In genomic region chr1:113946112-113946511, GRCh38 we compare ENCODE assay signal across 13 cellular contexts. TPM values are rescaled to one million over a fixed set of nuclear protein-coding genes. Genes with fewer than 3 reads are reported as not detected.
A peak's percentile ranks its signal among the peaks of the same experiment; 100 is the strongest.
DNase-seq lines count a peak whose midpoint lies in the region; ATAC-seq and TF ChIP-seq lines count a peak whose summit lies in the region.
"Had no signal": no experiment of that assay in that cellular context is flagged by ENCODE, and none has a peak within 500 bp of the region (broad histone marks: within the 10 kb centered on the region; RNA-seq: fewer than 3 reads in every experiment).

No MANE protein-coding gene starts in this region.

- H3K4me2 ChIP-seq in IMR-90 (ENCODE audit: low read depth, low read length): peak overlapping the region; percentile 30; the same call in 1 of the 2 replicates

- intact Hi-C loops in CD4-positive, alpha-beta memory T cell (cut with micrococcal nuclease): no loop called here
- intact Hi-C loops in IMR-90 (cut with micrococcal nuclease): loop anchor here (5.0 kb wide), 1 partner anchor 109 kb away; no protein-coding TSS in a partner anchor
- intact Hi-C loops in activated CD8-positive, alpha-beta T cell treated with anti-CD3 and anti-CD28 coated beads for 36 hours (cut with micrococcal nuclease): loop anchor here (2.0 kb wide), 1 partner anchor 13 kb away; no protein-coding TSS in a partner anchor
- intact Hi-C loops in dorsolateral prefrontal cortex (cut with DNase I): no loop called here

- no peak overlapping the region for H3K18ac ChIP-seq in IMR-90 (ENCODE audit: low read depth, low read length)

- peaks cover 3% of the 10 kb centered on the region; the same call in 1 of the 2 replicates for H3K9me1 ChIP-seq in IMR-90 (ENCODE audit: insufficient read depth, low read length)

- BruUV-seq in IMR-90 (replicated peaks; lab: Mats Ljungman, UMichigan): no TSS peak

- dilution Hi-C loops in IMR-90 (cut with HindIII; ENCODE audit: low sequenced_read_pairs, unreplicated experiment): no loop called here

- in situ Hi-C loops in IMR-90 (cut with MboI; ENCODE audit: low sequenced_read_pairs): no loop called here

- POLR2A ChIA-PET in CD4-positive, alpha-beta memory T cell (lab: Charles Lee; ENCODE audit: partially characterized antibody): interaction anchor here (0.8 to 4.2 kb wide), 6 partner anchors 9 to 395 kb away, joined by 3 to 120 read pairs (median 6); partner anchors contain the start of genes AP4B1, DCLRE1B, HIPK1 and RSBN1
- POLR2A ChIA-PET in IMR-90 (lab: Charles Lee; ENCODE audit: unreplicated experiment): no interaction called here
- POLR2A ChIA-PET in activated CD8-positive, alpha-beta T cell treated with anti-CD3 and anti-CD28 coated beads for 36 hours (lab: Charles Lee): interaction anchor here (5.2 kb wide), 1 partner anchor 15 kb away, joined by 60 read pairs; the partner anchor contains the start of gene HIPK1

- no peak overlapping the region for H3K14ac ChIP-seq in IMR-90 (replicated peaks; ENCODE audit: low read depth, low read length)

- no peak overlapping the region for H3K23ac ChIP-seq in IMR-90 (ENCODE audit: low read depth, low read length)

- no peak overlapping the region for H2AK9ac ChIP-seq in IMR-90 (replicated peaks; ENCODE audit: low read depth, low read length, poor library complexity)

- H3K4me1 Mint-ChIP-seq in CD4-positive, alpha-beta memory T cell: peaks cover 48 to 85% (median 63%) of the 10 kb centered on the region in 4 donors
- peaks cover 73% of the 10 kb centered on the region for H3K4me1 Mint-ChIP-seq in activated CD8-positive, alpha-beta T cell treated with anti-CD3 and anti-CD28 coated beads for 36 hours (ENCODE audit: low read depth)
- H3K4me1 Mint-ChIP-seq in mesothelial cell of epicardium: peaks cover 26% of the 10 kb centered on the region
- H3K4me1 Mint-ChIP-seq in stimulated activated naive B cell treated with anti-CD40 and anti-IgM and Interleukin-4, amounts not matched to agents 10 μg/mL and 1 μg/mL and 100 μg/mL, for 72 hours: peaks cover 14 to 28% of the 10 kb centered on the region in 2 donors

- H2AK5ac ChIP-seq in IMR-90 (ENCODE audit: low read depth, low read length): no peak overlapping the region

- no peak for TF ChIP-seq RAD21 in IMR-90 (IDR thresholded peaks at IDR 0.05; ENCODE audit: low read length)

- H2AFZ ChIP-seq in IMR-90 (replicated peaks; ENCODE audit: low read length, poor library complexity): no peak overlapping the region

- no peaks in the 10 kb centered on the region for H3K27me3 Mint-ChIP-seq in CD4-positive, alpha-beta memory T cell
- H3K27me3 Mint-ChIP-seq in activated CD8-positive, alpha-beta T cell treated with anti-CD3 and anti-CD28 coated beads for 36 hours: no peaks in the 10 kb centered on the region
- no peaks in the 10 kb centered on the region for H3K27me3 Mint-ChIP-seq in mesothelial cell of epicardium (ENCODE audit: low read depth)
- no peaks in the 10 kb centered on the region for H3K27me3 Mint-ChIP-seq in stimulated activated naive B cell treated with anti-CD40 and anti-IgM and Interleukin-4, amounts not matched to agents 10 μg/mL and 1 μg/mL and 100 μg/mL, for 72 hours

- no peak for TF ChIP-seq POLR2A in IMR-90 (IDR thresholded peaks at IDR 0.05; ENCODE audit: low read depth, low read length)

- peaks cover 23 to 42% of the 10 kb centered on the region in 2 donors for H3K36me3 Mint-ChIP-seq in CD4-positive, alpha-beta memory T cell
- peaks cover 46% of the 10 kb centered on the region for H3K36me3 Mint-ChIP-seq in activated CD8-positive, alpha-beta T cell treated with anti-CD3 and anti-CD28 coated beads for 36 hours (ENCODE audit: low read depth)
- H3K36me3 Mint-ChIP-seq in mesothelial cell of epicardium: peaks cover 23% of the 10 kb centered on the region
- peaks cover 29 to 32% of the 10 kb centered on the region in 2 donors for H3K36me3 Mint-ChIP-seq in stimulated activated naive B cell treated with anti-CD40 and anti-IgM and Interleukin-4, amounts not matched to agents 10 μg/mL and 1 μg/mL and 100 μg/mL, for 72 hours

- H3K4me3 Mint-ChIP-seq in CD4-positive, alpha-beta memory T cell: peak overlapping the region; percentile 16 to 86 (median 80)
- H3K4me3 Mint-ChIP-seq in activated CD8-positive, alpha-beta T cell treated with anti-CD3 and anti-CD28 coated beads for 36 hours: no peak overlapping the region
- H3K4me3 Mint-ChIP-seq in mesothelial cell of epicardium: no peak overlapping the region
- no peak overlapping the region for H3K4me3 Mint-ChIP-seq in stimulated activated naive B cell treated with anti-CD40 and anti-IgM and Interleukin-4, amounts not matched to agents 10 μg/mL and 1 μg/mL and 100 μg/mL, for 72 hours

- H3K27ac Mint-ChIP-seq in CD4-positive, alpha-beta memory T cell: peak overlapping the region; percentile 83 to 95 (median 94)
- peak overlapping the region; percentile 88 for H3K27ac Mint-ChIP-seq in activated CD8-positive, alpha-beta T cell treated with anti-CD3 and anti-CD28 coated beads for 36 hours
- H3K27ac Mint-ChIP-seq in mesothelial cell of epicardium: peak overlapping the region; percentile 47
- H3K27ac Mint-ChIP-seq in stimulated activated naive B cell treated with anti-CD40 and anti-IgM and Interleukin-4, amounts not matched to agents 10 μg/mL and 1 μg/mL and 100 μg/mL, for 72 hours: no peak overlapping the region

- no peak overlapping the region for H4K5ac ChIP-seq in IMR-90 (ENCODE audit: low read depth, low read length)

- H3K9me3 ChIP-seq in CD4-positive, alpha-beta memory T cell (ENCODE audit: control insufficient read depth in 1 of 2, low read length in 2 of 2): no peaks in the 10 kb centered on the region
- no peaks in the 10 kb centered on the region for H3K9me3 ChIP-seq in IMR-90 (ENCODE audit: control insufficient read depth, insufficient read depth, low read length)
- H3K9me3 ChIP-seq: esophagus squamous epithelium had no signal

- H2BK15ac ChIP-seq in IMR-90 (ENCODE audit: low read depth, low read length): no peak overlapping the region

- no peak overlapping the region for H4K91ac ChIP-seq in IMR-90 (ENCODE audit: insufficient read depth, low read depth, low read length)

- H3K36me3 ChIP-seq in CD4-positive, alpha-beta memory T cell (ENCODE audit: insufficient read depth, low read length): peaks cover 6% of the 10 kb centered on the region
- peaks cover 9% of the 10 kb centered on the region for H3K36me3 ChIP-seq in IMR-90 (ENCODE audit: control insufficient read depth, insufficient read depth, low read length)

- H4K20me1 ChIP-seq in IMR-90 (ENCODE audit: insufficient read depth, low read length): peaks cover 14% of the 10 kb centered on the region; the same call in 1 of the 2 replicates

- DNase-seq in CD4-positive, alpha-beta memory T cell: no peak
- no peak for DNase-seq in IMR-90
- no peak for DNase-seq in activated CD8-positive, alpha-beta T cell treated with anti-CD3 and anti-CD28 coated beads for 36 hours
- no peak for DNase-seq in mesothelial cell of epicardium (ENCODE audit: low spot score in 2 of 2, unreplicated experiment in 2 of 2)
- DNase-seq in stimulated activated naive B cell treated with anti-CD40 and anti-IgM and Interleukin-4, amounts not matched to agents 10 μg/mL and 1 μg/mL and 100 μg/mL, for 72 hours: no peak
- DNase-seq in DMS79 treated with DMSO at 0.1 percent for 48 hours (lab: John Stamatoyannopoulos, UW): no peak
- DNase-seq in SW 1271 (lab: John Stamatoyannopoulos, UW): no peak
- no peak for DNase-seq in dorsolateral prefrontal cortex
- DNase-seq: C1 segment of cervical spinal cord, cortex of kidney, esophagus squamous epithelium, NCI-H1105, SIG-M5 had no signal

- CTCF ChIA-PET in CD4-positive, alpha-beta memory T cell (lab: Charles Lee; ENCODE audit: partially characterized antibody): interaction anchor here (0.7 to 6.1 kb wide), 10 partner anchors 8 to 179 kb away, joined by 3 to 98 read pairs (median 6); partner anchors contain the start of genes AP4B1, DCLRE1B, HIPK1 and RSBN1
- CTCF ChIA-PET in IMR-90 (lab: Yijun Ruan, JAX): no interaction called here
- CTCF ChIA-PET in activated CD8-positive, alpha-beta T cell treated with anti-CD3 and anti-CD28 coated beads for 36 hours (lab: Charles Lee): interaction anchor here (1.1 to 7.6 kb wide), 7 partner anchors 7 to 400 kb away, joined by 4 to 57 read pairs (median 6); partner anchors contain the start of gene HIPK1

- H3K27ac ChIP-seq in CD4-positive, alpha-beta memory T cell (ENCODE audit: low read depth, low read length): peak overlapping the region; percentile 27
- no peak overlapping the region for H3K27ac ChIP-seq in IMR-90 (ENCODE audit: insufficient read depth, low read length)
- no peak overlapping the region for H3K27ac ChIP-seq in dorsolateral prefrontal cortex

- no CpG with 5 or more reads among the region's 1 CpG for WGBS in IMR-90 (ENCODE audit: extremely low coverage in 2 of 2, insufficient read length in 1 of 2), 2 experiments

- no peak for ATAC-seq in IMR-90 (ENCODE audit: low read depth)
- no peak for ATAC-seq in activated CD8-positive, alpha-beta T cell treated with anti-CD3 and anti-CD28 coated beads for 36 hours
- ATAC-seq in stimulated activated naive B cell treated with anti-CD40 and anti-IgM and Interleukin-4, amounts not matched to agents 10 μg/mL and 1 μg/mL and 100 μg/mL, for 72 hours (replicated peaks): no peak

- no peak overlapping the region for H2BK20ac ChIP-seq in IMR-90 (ENCODE audit: low read depth, low read length)

- no peak overlapping the region for H4K8ac ChIP-seq in IMR-90 (ENCODE audit: low read depth in 2 of 2, low read length in 2 of 2)

- TF ChIP-seq CTCF in IMR-90 (conservative IDR thresholded peaks at IDR 0.05; ENCODE audit: low read depth, low read length) (no peak), mesothelial cell of epicardium (IDR thresholded peaks at IDR 0.05; ENCODE audit: unreplicated experiment) (no peak), dorsolateral prefrontal cortex (IDR thresholded peaks at IDR 0.05 in 54 of 56, conservative IDR thresholded peaks at IDR 0.05 in 2 of 56; ENCODE audit: low read depth in 1 of 56, partially characterized antibody in 56 of 56) (no peak)
- no peak for TF ChIP-seq CTCF in activated CD8-positive, alpha-beta T cell treated with anti-CD3 and anti-CD28 coated beads for 36 hours (IDR thresholded peaks at IDR 0.05)

- H3K27me3 ChIP-seq in CD4-positive, alpha-beta memory T cell (ENCODE audit: insufficient read depth, low read length): no peaks in the 10 kb centered on the region
- H3K27me3 ChIP-seq in IMR-90 (ENCODE audit: control insufficient read depth, insufficient read depth, low read length) (no peaks in the 10 kb centered on the region), dorsolateral prefrontal cortex (no peaks in the 10 kb centered on the region)
- H3K27me3 ChIP-seq: esophagus squamous epithelium had no signal

- no peak overlapping the region for H3K9ac ChIP-seq in IMR-90 (ENCODE audit: low read depth, low read length)

- H3K4me1 ChIP-seq in CD4-positive, alpha-beta memory T cell (ENCODE audit: insufficient read depth, low read length): peaks cover 85% of the 10 kb centered on the region
- peaks cover 7% of the 10 kb centered on the region for H3K4me1 ChIP-seq in IMR-90 (ENCODE audit: control insufficient read depth, insufficient read depth, low read length)

- H3K4me3 ChIP-seq in CD4-positive, alpha-beta memory T cell (ENCODE audit: low read length in 2 of 2): no peak overlapping the region
- H3K4me3 ChIP-seq in IMR-90 (ENCODE audit: insufficient read depth, low read depth, low read length): no peak overlapping the region
- no peak overlapping the region for H3K4me3 ChIP-seq in dorsolateral prefrontal cortex
- H3K4me3 ChIP-seq: esophagus squamous epithelium had no signal

- no peak overlapping the region for H2BK5ac ChIP-seq in IMR-90 (ENCODE audit: low read depth, low read length, poor library complexity, severe bottlenecking)

- no peak overlapping the region for H3K56ac ChIP-seq in IMR-90 (ENCODE audit: extremely low read depth, insufficient read depth, low read length)

- H2BK120ac ChIP-seq in IMR-90 (ENCODE audit: low read depth, low read length): no peak overlapping the region

- no peaks in the 10 kb centered on the region for H3K9me3 Mint-ChIP-seq in CD4-positive, alpha-beta memory T cell
- no peaks in the 10 kb centered on the region for H3K9me3 Mint-ChIP-seq in activated CD8-positive, alpha-beta T cell treated with anti-CD3 and anti-CD28 coated beads for 36 hours
- peaks cover 7% of the 10 kb centered on the region for H3K9me3 Mint-ChIP-seq in mesothelial cell of epicardium
- H3K9me3 Mint-ChIP-seq in stimulated activated naive B cell treated with anti-CD40 and anti-IgM and Interleukin-4, amounts not matched to agents 10 μg/mL and 1 μg/mL and 100 μg/mL, for 72 hours: no peaks in the 10 kb centered on the region

- H3K79me1 ChIP-seq in IMR-90 (ENCODE audit: low read depth in 1 of 2, low read length in 2 of 2): peaks cover 31 to 49% of the 10 kb centered on the region in 2 experiments

- no peak overlapping the region for H3K4ac ChIP-seq in IMR-90 (ENCODE audit: low read depth, low read length)

RNA-seq across cellular contexts. Expression of gene HIPK1, which starts 17.0 kb away (rescaled TPM):
- 100 to 1,000 TPM; 107 to 110 TPM for total RNA-seq in CD4-positive, alpha-beta memory T cell
- 10 to 100 TPM in 1 of 2 donors, 1 to 10 TPM in 1; 4.4 to 17.1 TPM for polyA plus RNA-seq in CD4-positive, alpha-beta memory T cell
- 25.3 and 33.9 TPM in 2 replicates for total RNA-seq in IMR-90 (2012; rRNA removed)
- 15.1 and 15.3 TPM in 2 replicates for polyA plus RNA-seq in IMR-90 (2012; rRNA removed)
- 3.0 and 9.2 TPM in 2 replicates for polyA plus RNA-seq in IMR-90 (2012; cell fraction: cytosol; rRNA removed)
- polyA plus RNA-seq in IMR-90 (2012; cell fraction: nucleus; rRNA removed; ENCODE audit: low replicate concordance): 17.7 and 21.3 TPM in 2 replicates
- total RNA-seq in activated CD8-positive, alpha-beta T cell treated with anti-CD3 and anti-CD28 coated beads for 36 hours: 10 to 100 TPM; 42.8 to 45.1 TPM
- total RNA-seq in mesothelial cell of epicardium: 43.6 to 44.5 TPM (median 43.9 TPM) in 3 replicates
- 100 to 1,000 TPM in 62 of 120 experiments, 10 to 100 TPM in 58; 78.9 to 158 (median 100) TPM for total RNA-seq in dorsolateral prefrontal cortex

RNA-seq across cellular contexts. Expression of gene OLFML3, which starts 33.2 kb away (rescaled TPM):
- total RNA-seq in CD4-positive, alpha-beta memory T cell: under 1 TPM; 0.42 to 0.70 TPM
- not detected for polyA plus RNA-seq in CD4-positive, alpha-beta memory T cell
- total RNA-seq in IMR-90 (2012; rRNA removed) (37.8 and 40.9 TPM in 2 replicates), mesothelial cell of epicardium (115 to 119 TPM (median 118 TPM) in 3 replicates), dorsolateral prefrontal cortex (10 to 100 TPM in 8 of 120 experiments, 1 to 10 TPM in 111, under 1 TPM in 1; 0.64 to 13.6 (median 5.2) TPM)
- 66.6 and 71.3 TPM in 2 replicates for polyA plus RNA-seq in IMR-90 (2012; rRNA removed)
- 58.3 and 69.7 TPM in 2 replicates for polyA plus RNA-seq in IMR-90 (2012; cell fraction: cytosol; rRNA removed)
- polyA plus RNA-seq in IMR-90 (2012; cell fraction: nucleus; rRNA removed; ENCODE audit: low replicate concordance): 25.9 and 31.7 TPM in 2 replicates
- total RNA-seq in activated CD8-positive, alpha-beta T cell treated with anti-CD3 and anti-CD28 coated beads for 36 hours: under 1 TPM; 0.14 to 0.49 TPM

RNA-seq across cellular contexts. Expression of gene DCLRE1B, which starts 41.0 kb away (rescaled TPM):
- 1 to 10 TPM; 5.1 to 5.4 TPM for total RNA-seq in CD4-positive, alpha-beta memory T cell
- 1 to 10 TPM; 2.8 to 5.3 TPM for polyA plus RNA-seq in CD4-positive, alpha-beta memory T cell
- total RNA-seq in IMR-90 (2012; rRNA removed) (6.1 TPM in 2 replicates), mesothelial cell of epicardium (8.1 to 10.0 TPM (median 9.5 TPM) in 3 replicates), dorsolateral prefrontal cortex (1 to 10 TPM; 2.4 to 8.8 (median 4.9) TPM)
- 4.4 and 4.9 TPM in 2 replicates for polyA plus RNA-seq in IMR-90 (2012; rRNA removed)
- 2.6 and 2.7 TPM in 2 replicates for polyA plus RNA-seq in IMR-90 (2012; cell fraction: cytosol; rRNA removed)
- polyA plus RNA-seq in IMR-90 (2012; cell fraction: nucleus; rRNA removed; ENCODE audit: low replicate concordance): 1.1 and 1.4 TPM in 2 replicates
- 10 to 100 TPM; 19.1 to 19.3 TPM for total RNA-seq in activated CD8-positive, alpha-beta T cell treated with anti-CD3 and anti-CD28 coated beads for 36 hours

RNA-seq across cellular contexts. Expression of gene AP4B1, which starts 41.5 kb away (rescaled TPM):
- 10 to 100 TPM; 74.5 to 75.5 TPM for total RNA-seq in CD4-positive, alpha-beta memory T cell
- polyA plus RNA-seq in CD4-positive, alpha-beta memory T cell: 10 to 100 TPM in 1 of 2 donors, 1 to 10 TPM in 1; 8.9 to 12.9 TPM
- total RNA-seq in IMR-90 (2012; rRNA removed): 16.7 and 18.1 TPM in 2 replicates
- 11.7 and 15.6 TPM in 2 replicates for polyA plus RNA-seq in IMR-90 (2012; rRNA removed)
- polyA plus RNA-seq in IMR-90 (2012; cell fraction: cytosol; rRNA removed): 2.7 and 6.6 TPM in 2 replicates
- 9.4 and 58.1 TPM in 2 replicates for polyA plus RNA-seq in IMR-90 (2012; cell fraction: nucleus; rRNA removed; ENCODE audit: low replicate concordance)
- 10 to 100 TPM; 38.2 to 38.5 TPM for total RNA-seq in activated CD8-positive, alpha-beta T cell treated with anti-CD3 and anti-CD28 coated beads for 36 hours
- 26.8 to 31.6 TPM (median 31.6 TPM) in 3 replicates for total RNA-seq in mesothelial cell of epicardium
- total RNA-seq in dorsolateral prefrontal cortex: 10 to 100 TPM; 26.7 to 71.0 (median 42.4) TPM

RNA-seq across cellular contexts. Expression of gene BCL2L15, which starts 58.7 kb away (rescaled TPM):
- total RNA-seq in CD4-positive, alpha-beta memory T cell: 1 to 10 TPM; 1.3 to 2.1 TPM
- polyA plus RNA-seq in CD4-positive, alpha-beta memory T cell: 1 to 10 TPM in 1 of 2 donors, under 1 TPM in 1; 0.75 to 1.3 TPM
- total RNA-seq in IMR-90 (2012; rRNA removed): under 0.01 TPM in 2 replicates
- polyA plus RNA-seq in IMR-90 (2012; rRNA removed): 0.15 and 0.22 TPM in 2 replicates
- not detected in 2 replicates for polyA plus RNA-seq in IMR-90 (2012; cell fraction: cytosol; rRNA removed)
- 0.09 and 0.37 TPM in 2 replicates for polyA plus RNA-seq in IMR-90 (2012; cell fraction: nucleus; rRNA removed; ENCODE audit: low replicate concordance)
- total RNA-seq in activated CD8-positive, alpha-beta T cell treated with anti-CD3 and anti-CD28 coated beads for 36 hours: under 1 TPM; 0.40 to 0.61 TPM
- 0.27 to 1.1 TPM (median 0.55 TPM) in 3 replicates for total RNA-seq in mesothelial cell of epicardium
- 1 to 10 TPM in 109 of 120 experiments, under 1 TPM in 11; 0.25 to 8.2 (median 2.4) TPM for total RNA-seq in dorsolateral prefrontal cortex

Comparison
In these comparisons a context has a peak if more than half of its experiments do, and no peak if none do; other contexts are left out.
1. H3K4me3 Mint-ChIP-seq: peak in CD4-positive, alpha-beta memory T cell (8 of 8); none in activated CD8-positive, alpha-beta T cell treated with anti-CD3 and anti-CD28 coated beads for 36 hours (single experiment), mesothelial cell of epicardium (single experiment) and stimulated activated naive B cell treated with anti-CD40 and anti-IgM and Interleukin-4, amounts not matched to agents 10 μg/mL and 1 μg/mL and 100 μg/mL, for 72 hours (0 of 2).
2. intact Hi-C loops: an anchor here in IMR-90 (5.0 kb wide) and activated CD8-positive, alpha-beta T cell treated with anti-CD3 and anti-CD28 coated beads for 36 hours (2.0 kb wide); none called in CD4-positive, alpha-beta memory T cell and dorsolateral prefrontal cortex.